In the genomic region with DNA sequence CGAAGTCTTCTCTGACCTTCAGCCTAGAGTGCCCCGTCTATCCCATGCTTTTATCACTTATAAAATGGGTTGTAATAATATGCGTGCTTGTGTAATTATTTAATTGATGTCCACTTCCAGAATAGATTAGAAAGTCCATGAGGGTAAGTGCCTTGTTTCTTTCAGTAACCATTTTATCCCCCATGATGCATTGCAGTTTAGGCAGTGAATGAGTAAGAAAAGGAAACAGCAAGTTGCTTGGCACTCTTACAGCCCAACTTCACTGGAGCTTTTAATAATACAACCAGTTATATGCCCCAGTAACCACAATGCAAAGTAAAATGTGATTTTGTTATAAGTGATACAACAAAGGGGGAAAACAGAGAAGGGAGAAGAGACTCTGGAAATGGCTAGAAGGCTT, we compare ENCODE assay signal across 19 cellular contexts.
DNase-seq lines count a peak whose midpoint lies in the region; ATAC-seq, FAIRE-seq and TF ChIP-seq lines count a peak whose summit lies in the region.
"Had no signal": no experiment of that assay in that cellular context is flagged by ENCODE, and none has a peak within 500 bp of the region (broad histone marks: within the 10 kb centered on the region; RNA-seq: fewer than 3 reads in every experiment).

No MANE protein-coding gene starts in this region.

- no peak overlapping the region for H3K27ac ChIP-seq in A549
- H3K27ac ChIP-seq: C4-2B, GM23248, HL-60 had no signal

- TF ChIP-seq POLR2A in A549 (IDR thresholded peaks at IDR 0.05; ENCODE audit: low read length) = no peak

- 91% methylated on average over 3 of the region's 3 CpGs for WGBS in A549 (ENCODE audit: missing lambda C conversion rate)

- ATAC-seq in A549 = no peak
- ATAC-seq in GM21367 (IDR thresholded peaks at IDR 0.05; ENCODE audit: unreplicated experiment) = no peak
- no peak for ATAC-seq in GM21825 (IDR thresholded peaks at IDR 0.05; ENCODE audit: unreplicated experiment)
- ATAC-seq: K562 had no signal

- H3K4me3 ChIP-seq in A549 (no peak overlapping the region), fibroblast of mammary gland (ENCODE audit: control insufficient read depth, low read depth, low read length) (no peak overlapping the region)
- H3K4me3 ChIP-seq: GM23248, HAP-1, K562 had no signal

- FAIRE-seq in A549 (lab: Jason Lieb, UNC) = peak; percentile 18
- FAIRE-seq: D721Med, GM12892, GM18507, K562 had no signal

- DNase-seq in A549 (ENCODE audit: low read depth in 1 of 2, low spot score in 1 of 2) = no peak
- DNase-seq in EH (ENCODE audit: low read depth) = peak; percentile 4
- peak; percentile 25 for DNase-seq in fibroblast of mammary gland (ENCODE audit: low read depth)
- DNase-seq in renal cortical epithelial cell (ENCODE audit: low read depth) = peak; percentile 72
- DNase-seq in stimulated activated CD4-positive, alpha-beta T cell treated with anti-CD3 and anti-CD28 coated beads, Interleukin-12 subunit alpha, Interleukin-12 subunit beta, amount 100 ng/mL, for 4 hours = no peak
- DNase-seq: AML-193; Caco-2; CD4-positive, alpha-beta T cell; GDM1; GM23248 had no signal

- H3K4me1 ChIP-seq in A549 = no peaks in the 10 kb centered on the region
- H3K4me1 ChIP-seq: Caco-2 had no signal

- no peak for TF ChIP-seq EP300 in A549 (IDR thresholded peaks at IDR 0.05)

- POLR2A ChIA-PET in A549 (lab: Yijun Ruan, JAX) = no interaction called here

- no peak for TF ChIP-seq RAD21 in A549 (conservative IDR thresholded peaks at IDR 0.05 in 1 of 2, IDR thresholded peaks at IDR 0.05 in 1 of 2)

- CTCF ChIA-PET in A549 (lab: Yijun Ruan, JAX) = interaction anchor here (1.9 to 3.1 kb wide), 3 partner anchors 8 to 719 kb away, joined by 5 to 31 read pairs (median 15); no protein-coding TSS in a partner anchor

- H3K9me3 ChIP-seq in A549 = no peaks in the 10 kb centered on the region
- H3K9me3 ChIP-seq: Caco-2, HAP-1 had no signal

- no peak for TF ChIP-seq CTCF in A549 (IDR thresholded peaks at IDR 0.05)
- no peak for TF ChIP-seq CTCF in fibroblast of mammary gland (conservative IDR thresholded peaks at IDR 0.05; ENCODE audit: control insufficient read depth, insufficient read depth, low read depth, low read length)

- H3K4me2 ChIP-seq in A549 = no peak overlapping the region

TF ChIP-seq in A549, 52 proteins besides CTCF, POLR2A, EP300 and RAD21:
- TF ChIP-seq, protein P1, sequence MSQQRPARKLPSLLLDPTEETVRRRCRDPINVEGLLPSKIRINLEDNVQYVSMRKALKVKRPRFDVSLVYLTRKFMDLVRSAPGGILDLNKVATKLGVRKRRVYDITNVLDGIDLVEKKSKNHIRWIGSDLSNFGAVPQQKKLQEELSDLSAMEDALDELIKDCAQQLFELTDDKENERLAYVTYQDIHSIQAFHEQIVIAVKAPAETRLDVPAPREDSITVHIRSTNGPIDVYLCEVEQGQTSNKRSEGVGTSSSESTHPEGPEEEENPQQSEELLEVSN (IDR thresholded peaks at IDR 0.05; ENCODE audit: borderline replicate concordance, low read depth) = no peak
- TF ChIP-seq ZNF302 (CRISPR knock-in tag; IDR thresholded peaks at IDR 0.05) (no peak), HOXA7 (CRISPR knock-in tag; IDR thresholded peaks at IDR 0.05) (no peak), SREBF2 (IDR thresholded peaks at IDR 0.05) (no peak), JUNB (IDR thresholded peaks at IDR 0.05) (no peak), HDAC2 (IDR thresholded peaks at IDR 0.05) (no peak), EHF (CRISPR knock-in tag; IDR thresholded peaks at IDR 0.05) (no peak), TFCP2L1 (CRISPR knock-in tag; IDR thresholded peaks at IDR 0.05) (no peak), ZC3H11A (IDR thresholded peaks at IDR 0.05) (no peak), CHD2 (IDR thresholded peaks at IDR 0.05; ENCODE audit: low read length, partially characterized antibody) (no peak), HEYL (CRISPR knock-in tag; IDR thresholded peaks at IDR 0.05) (no peak), FOXS1 (CRISPR knock-in tag; IDR thresholded peaks at IDR 0.05) (no peak), POLR2AphosphoS2 (conservative IDR thresholded peaks at IDR 0.05; ENCODE audit: low read length) (no peak), NFE2L2 (conservative IDR thresholded peaks at IDR 0.05; ENCODE audit: low read length) (no peak), NPAS2 (CRISPR knock-in tag; IDR thresholded peaks at IDR 0.05; ENCODE audit: borderline replicate concordance) (no peak)
- TF ChIP-seq, protein P2, sequence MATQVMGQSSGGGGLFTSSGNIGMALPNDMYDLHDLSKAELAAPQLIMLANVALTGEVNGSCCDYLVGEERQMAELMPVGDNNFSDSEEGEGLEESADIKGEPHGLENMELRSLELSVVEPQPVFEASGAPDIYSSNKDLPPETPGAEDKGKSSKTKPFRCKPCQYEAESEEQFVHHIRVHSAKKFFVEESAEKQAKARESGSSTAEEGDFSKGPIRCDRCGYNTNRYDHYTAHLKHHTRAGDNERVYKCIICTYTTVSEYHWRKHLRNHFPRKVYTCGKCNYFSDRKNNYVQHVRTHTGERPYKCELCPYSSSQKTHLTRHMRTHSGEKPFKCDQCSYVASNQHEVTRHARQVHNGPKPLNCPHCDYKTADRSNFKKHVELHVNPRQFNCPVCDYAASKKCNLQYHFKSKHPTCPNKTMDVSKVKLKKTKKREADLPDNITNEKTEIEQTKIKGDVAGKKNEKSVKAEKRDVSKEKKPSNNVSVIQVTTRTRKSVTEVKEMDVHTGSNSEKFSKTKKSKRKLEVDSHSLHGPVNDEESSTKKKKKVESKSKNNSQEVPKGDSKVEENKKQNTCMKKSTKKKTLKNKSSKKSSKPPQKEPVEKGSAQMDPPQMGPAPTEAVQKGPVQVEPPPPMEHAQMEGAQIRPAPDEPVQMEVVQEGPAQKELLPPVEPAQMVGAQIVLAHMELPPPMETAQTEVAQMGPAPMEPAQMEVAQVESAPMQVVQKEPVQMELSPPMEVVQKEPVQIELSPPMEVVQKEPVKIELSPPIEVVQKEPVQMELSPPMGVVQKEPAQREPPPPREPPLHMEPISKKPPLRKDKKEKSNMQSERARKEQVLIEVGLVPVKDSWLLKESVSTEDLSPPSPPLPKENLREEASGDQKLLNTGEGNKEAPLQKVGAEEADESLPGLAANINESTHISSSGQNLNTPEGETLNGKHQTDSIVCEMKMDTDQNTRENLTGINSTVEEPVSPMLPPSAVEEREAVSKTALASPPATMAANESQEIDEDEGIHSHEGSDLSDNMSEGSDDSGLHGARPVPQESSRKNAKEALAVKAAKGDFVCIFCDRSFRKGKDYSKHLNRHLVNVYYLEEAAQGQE (IDR thresholded peaks at IDR 0.05) = no peak
- TF ChIP-seq, protein P3, sequence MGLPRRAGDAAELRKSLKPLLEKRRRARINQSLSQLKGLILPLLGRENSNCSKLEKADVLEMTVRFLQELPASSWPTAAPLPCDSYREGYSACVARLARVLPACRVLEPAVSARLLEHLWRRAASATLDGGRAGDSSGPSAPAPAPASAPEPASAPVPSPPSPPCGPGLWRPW (IDR thresholded peaks at IDR 0.05) = no peak

Comparison
In these comparisons a context has a peak if more than half of its experiments do, and no peak if none do; other contexts are left out.
1. DNase-seq: peak in EH (single experiment), fibroblast of mammary gland (single experiment) and renal cortical epithelial cell (single experiment); none in A549 (0 of 2) and stimulated activated CD4-positive, alpha-beta T cell treated with anti-CD3 and anti-CD28 coated beads, Interleukin-12 subunit alpha, Interleukin-12 subunit beta, amount 100 ng/mL, for 4 hours (single experiment).